ENCODE assay signal across 13 cellular contexts in the genomic region with DNA sequence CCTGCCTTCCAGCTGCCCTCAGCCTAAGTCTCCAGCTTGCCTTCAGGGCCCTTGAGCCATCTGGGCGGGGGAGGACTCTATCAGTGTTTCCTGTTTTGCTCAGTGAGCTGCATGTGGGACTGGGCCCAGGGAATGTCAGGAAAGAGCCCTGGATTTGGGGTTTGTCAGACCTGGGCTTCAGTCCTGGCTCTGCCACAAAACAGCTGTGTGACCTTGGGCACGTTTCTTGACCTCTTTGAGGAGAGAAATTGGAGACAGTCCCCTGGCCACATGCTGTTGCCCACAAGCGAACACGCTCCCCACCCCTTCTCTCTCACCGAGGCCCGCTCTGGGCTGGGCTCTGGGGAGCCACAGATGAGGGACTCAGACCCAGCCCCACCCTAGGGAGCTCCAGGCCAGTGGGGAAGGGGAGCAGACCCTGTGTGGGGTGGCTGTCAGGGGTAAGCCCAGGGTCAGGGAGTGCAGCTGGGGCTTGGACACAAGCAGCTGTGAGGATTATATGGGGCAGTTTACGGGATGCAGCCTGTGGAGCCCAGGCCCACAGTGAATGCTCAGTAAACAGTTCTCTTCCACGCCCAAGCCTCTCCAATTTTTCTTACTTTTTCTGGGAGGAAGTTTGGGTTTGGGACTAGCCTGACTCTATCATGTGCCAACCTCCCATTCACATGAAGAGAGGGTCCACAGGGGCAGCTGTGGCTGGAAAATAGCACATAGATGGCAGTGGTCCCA. TPM values are rescaled to one million over a fixed set of nuclear protein-coding genes. Genes with fewer than 3 reads are reported as not detected.
DNase-seq lines count a peak whose midpoint lies in the region; ATAC-seq and TF ChIP-seq lines count a peak whose summit lies in the region.
"Had no signal": no experiment of that assay in that cellular context is flagged by ENCODE, and none has a peak within 500 bp of the region (broad histone marks: within the 10 kb centered on the region; RNA-seq: fewer than 3 reads in every experiment).

No MANE protein-coding gene starts in this region.

- no peak for ATAC-seq in HG02884 (IDR thresholded peaks at IDR 0.05; ENCODE audit: unreplicated experiment)
- ATAC-seq in GM19351 (IDR thresholded peaks at IDR 0.05; ENCODE audit: unreplicated experiment): no peak
- ATAC-seq: Panc1 had no signal

- H3K27ac ChIP-seq in smooth muscle cell (ENCODE audit: low read depth): no peak overlapping the region

- no peaks in the 10 kb centered on the region for H3K9me3 ChIP-seq in smooth muscle cell (replicated peaks; ENCODE audit: low read depth)

- H3K4me1 ChIP-seq in smooth muscle cell (ENCODE audit: low read depth): peaks cover 9% of the 10 kb centered on the region

- H2AFZ ChIP-seq in smooth muscle cell (ENCODE audit: low read depth): peak overlapping the region; percentile 21

- no peaks in the 10 kb centered on the region for H3K79me2 ChIP-seq in smooth muscle cell (ENCODE audit: low read depth)

- no peaks in the 10 kb centered on the region for H4K20me1 ChIP-seq in smooth muscle cell (ENCODE audit: low read depth)

- TF ChIP-seq CTCF in HFF-Myc (IDR thresholded peaks at IDR 0.05; ENCODE audit: low read depth, low read length, missing control alignments): no peak
- TF ChIP-seq CTCF in smooth muscle cell (IDR thresholded peaks at IDR 0.05; ENCODE audit: borderline replicate concordance, insufficient read depth, poor library complexity, severe bottlenecking): no peak

- no peak overlapping the region for H3K4me3 ChIP-seq in HFF-Myc (replicated peaks; ENCODE audit: low read depth, low read length)
- H3K4me3 ChIP-seq in smooth muscle cell: no peak overlapping the region

- H3F3A ChIP-seq in smooth muscle cell (ENCODE audit: low read depth): no peaks in the 10 kb centered on the region

- no peak overlapping the region for H3K9ac ChIP-seq in smooth muscle cell (ENCODE audit: low read depth)

- H3K36me3 ChIP-seq in smooth muscle cell (ENCODE audit: low read depth): no peaks in the 10 kb centered on the region

- H3K27me3 ChIP-seq in smooth muscle cell (ENCODE audit: low read depth): no peaks in the 10 kb centered on the region

- H3K4me2 ChIP-seq in smooth muscle cell: peak overlapping the region; percentile 26

- WGBS in smooth muscle cell (ENCODE audit: low lambda C conversion rate): 31% methylated on average over 8 of the region's 8 CpGs

- DNase-seq in HFF-Myc (ENCODE audit: extremely low read depth, low read depth) (peak; percentile 36), amniotic epithelial cell (ENCODE audit: low read depth) (peak; percentile 73), iPS DF 19.7 (ENCODE audit: low read depth, low spot score) (peak; percentile 54), smooth muscle cell (lab: John Stamatoyannopoulos, UW; ENCODE audit: unreplicated experiment) (no peak), NCI-H446 (lab: John Stamatoyannopoulos, UW) (no peak), NCI-H446 treated with DMSO at 0.1 percent for 48 hours (lab: John Stamatoyannopoulos, UW) (no peak)
- DNase-seq: activated CD4-positive, alpha-beta T cell treated with anti-CD3 and anti-CD28 coated beads, Interleukin-2, amount 10 ng/mL, durations not matched to agents 24 days and 14 days had no signal

RNA-seq across cellular contexts. Expression of gene MYO7A, which starts 12.3 kb away (rescaled TPM):
- total RNA-seq in smooth muscle cell: 0.18 TPM in 1 of 2 replicates, not detected in the other
- polyA plus RNA-seq in smooth muscle cell: 0.04 and 0.08 TPM in 2 replicates

RNA-seq across cellular contexts. Expression of gene OMP, which starts 37.8 kb away (rescaled TPM):
- 2.1 TPM in 1 of 2 replicates, not detected in the other for total RNA-seq in smooth muscle cell
- not detected in 2 replicates for polyA plus RNA-seq in smooth muscle cell
- total RNA-seq: activated CD4-positive, alpha-beta T cell treated with anti-CD3 and anti-CD28 coated beads, Interleukin-2, amount 10 ng/mL, durations not matched to agents 24 days and 14 days; glomerular endothelial cell; MCF 10A had no signal
- polyA plus RNA-seq: adipose tissue had no signal

Comparison
In these comparisons a context has a peak if more than half of its experiments do, and no peak if none do; other contexts are left out.
1. DNase-seq: peak in HFF-Myc (single experiment), amniotic epithelial cell (single experiment) and iPS DF 19.7 (single experiment); none in smooth muscle cell (single experiment), NCI-H446 (0 of 2) and NCI-H446 treated with DMSO at 0.1 percent for 48 hours (single experiment).